In genomic region chr1:17436380-17437174, GRCh38 we compare ENCODE assay signal across 8 cellular contexts. TPM values are rescaled to one million over a fixed set of nuclear protein-coding genes. Genes with fewer than 3 reads are reported as not detected.
DNase-seq lines count a peak whose midpoint lies in the region; ATAC-seq, FAIRE-seq and TF ChIP-seq lines count a peak whose summit lies in the region.

No MANE protein-coding gene starts in this region.

- intact Hi-C loops in left lung (cut with DNase I), result no loop called here

- H3K9me3 ChIP-seq in left lung, result no peaks in the 10 kb centered on the region
- H3K9me3 ChIP-seq in thoracic aorta, result no peaks in the 10 kb centered on the region

- H3K4me3 ChIP-seq in left lung, result peak overlapping the region; percentile 29 to 86
- H3K4me3 ChIP-seq in thoracic aorta, result peak overlapping the region; percentile 90

- DNase-seq in activated T-cell treated with anti-CD3 and anti-CD28 coated beads, Interleukin-2, amount 50 U/mL, for 24 hours, result no peak
- no peak for DNase-seq in activated T-cell treated with anti-CD3 and anti-CD28 coated beads, Interleukin-2, amount 50 U/mL, for 48 hours
- DNase-seq in astrocyte of the hippocampus (ENCODE audit: low read depth, low spot score), result peak; percentile 10
- DNase-seq in left lung, result no peak
- no peak for DNase-seq in thoracic aorta (ENCODE audit: low spot score)
- no peak for DNase-seq in activated CD8-positive, alpha-beta memory T cell treated with anti-CD3 and anti-CD28 coated beads for 24 hours
- no peak for DNase-seq in frontal cortex (ENCODE audit: low spot score in 2 of 2)
- DNase-seq in activated CD4-positive, alpha-beta T cell treated with anti-CD3 and anti-CD28 coated beads for 4 hours, result no peak

- H3K9me3 Mint-ChIP-seq in activated T-cell treated with anti-CD3 and anti-CD28 coated beads, Interleukin-2, amount 50 U/mL, for 24 hours, result no peaks in the 10 kb centered on the region

- H3K4me3 Mint-ChIP-seq in activated T-cell treated with anti-CD3 and anti-CD28 coated beads, Interleukin-2, amount 50 U/mL, for 24 hours, result peak overlapping the region; percentile 85

- peaks cover 0 to 34% of the 10 kb centered on the region in 2 donors for H3K36me3 ChIP-seq in left lung
- no peaks in the 10 kb centered on the region for H3K36me3 ChIP-seq in thoracic aorta

- no peak for ATAC-seq in left lung
- ATAC-seq in thoracic aorta (ENCODE audit: insufficient number of reproducible peaks, low FRiP score, low read depth), result no peak

- H3K27ac ChIP-seq in left lung (peak overlapping the region in 1 of 2 donors; percentile 24), thoracic aorta (peak overlapping the region in 1 of 2 donors; percentile 51)

- no peaks in the 10 kb centered on the region for H3K27me3 Mint-ChIP-seq in activated T-cell treated with anti-CD3 and anti-CD28 coated beads, Interleukin-2, amount 50 U/mL, for 24 hours

- no peak for FAIRE-seq in frontal cortex (lab: Jason Lieb, UNC)

- H3K36me3 Mint-ChIP-seq in activated T-cell treated with anti-CD3 and anti-CD28 coated beads, Interleukin-2, amount 50 U/mL, for 24 hours (ENCODE audit: low read depth), result peaks cover 67% of the 10 kb centered on the region

- H3K27ac Mint-ChIP-seq in activated T-cell treated with anti-CD3 and anti-CD28 coated beads, Interleukin-2, amount 50 U/mL, for 24 hours, result peak overlapping the region; percentile 86

- H3K27me3 ChIP-seq in left lung, result no peaks in the 10 kb centered on the region
- no peaks in the 10 kb centered on the region for H3K27me3 ChIP-seq in thoracic aorta (replicated peaks; ENCODE audit: insufficient read depth)

- TF ChIP-seq CTCF in left lung (IDR thresholded peaks at IDR 0.05) (no peak), thoracic aorta (IDR thresholded peaks at IDR 0.05) (no peak)

- peaks cover 68% of the 10 kb centered on the region for H3K4me1 Mint-ChIP-seq in activated T-cell treated with anti-CD3 and anti-CD28 coated beads, Interleukin-2, amount 50 U/mL, for 24 hours (ENCODE audit: low read depth)

- H3K4me1 ChIP-seq in left lung (peaks cover 20 to 74% of the 10 kb centered on the region in 2 donors), thoracic aorta (ENCODE audit: control insufficient read depth in 1 of 2, low read depth in 2 of 2) (peaks cover 7 to 23% of the 10 kb centered on the region in 2 donors)

RNA-seq across cellular contexts. Expression of gene RCC2, which starts 2.9 kb away (rescaled TPM):
- total RNA-seq in left lung (10 to 100 TPM; 56.8 to 60.7 TPM), thoracic aorta (10 to 100 TPM; 18.4 to 27.7 TPM), frontal cortex (27.7 TPM)
